In genomic region chr22:30969532-30970355, GRCh38 we compare ENCODE assay signal across 8 cellular contexts. TPM values are rescaled to one million over a fixed set of nuclear protein-coding genes. Genes with fewer than 3 reads are reported as not detected.
DNase-seq lines count a peak whose midpoint lies in the region; ATAC-seq and TF ChIP-seq lines count a peak whose summit lies in the region.

No MANE protein-coding gene starts in this region.

- POLR2A ChIA-PET in activated CD8-positive, alpha-beta T cell treated with anti-CD3 and anti-CD28 coated beads for 36 hours (lab: Charles Lee) = interaction anchor here (0.6 to 4.5 kb wide), 11 partner anchors 9 to 377 kb away, joined by 3 to 52 read pairs (median 3); partner anchors contain the start of genes PATZ1, RNF185 and SMTN

- H3K9me2 ChIP-seq in Loucy (replicated peaks; ENCODE audit: low read depth, low read length) = no peaks in the 10 kb centered on the region

- peaks cover 44% of the 10 kb centered on the region for H4K20me1 ChIP-seq in Loucy (ENCODE audit: insufficient read depth, low read length, poor library complexity, severe bottlenecking)

- H3K27me3 ChIP-seq in Loucy (ENCODE audit: insufficient read depth, low read length, poor library complexity, severe bottlenecking) = no peaks in the 10 kb centered on the region
- no peaks in the 10 kb centered on the region for H3K27me3 ChIP-seq in esophagus muscularis mucosa

- H3K27ac ChIP-seq in esophagus muscularis mucosa (replicated peaks in 1 of 4) = peak overlapping the region; percentile 95 to 98 (median 98)

- 8% methylated on average over 16 of the region's 49 CpGs for WGBS in esophagus muscularis mucosa

- H3F3A ChIP-seq in Loucy (ENCODE audit: low read depth) = no peaks in the 10 kb centered on the region

- peaks cover 30% of the 10 kb centered on the region for H3K36me3 ChIP-seq in Loucy (ENCODE audit: insufficient read depth, low read length)
- peaks cover 25 to 42% (median 31%) of the 10 kb centered on the region in 4 donors for H3K36me3 ChIP-seq in esophagus muscularis mucosa

- H3K9me3 ChIP-seq in Loucy (ENCODE audit: insufficient read depth, low read depth, low read length) (peaks cover 3% of the 10 kb centered on the region; the same call in 1 of the 2 replicates), esophagus muscularis mucosa (peaks cover 0 to 35% (median 22%) of the 10 kb centered on the region in 4 donors)

- peak; percentile 40 for DNase-seq in activated CD8-positive, alpha-beta T cell treated with anti-CD3 and anti-CD28 coated beads for 36 hours
- DNase-seq in esophagus muscularis mucosa (ENCODE audit: extremely low spot score) (no peak), ureter (ENCODE audit: low spot score) (peak; percentile 52), cortex of kidney (lab: John Stamatoyannopoulos, UW) (no peak)

- peak; percentile 26; the same call in 1 of the 2 replicates for TF ChIP-seq CTCF in Loucy (conservative IDR thresholded peaks at IDR 0.05; ENCODE audit: low read length)
- TF ChIP-seq CTCF in activated CD8-positive, alpha-beta T cell treated with anti-CD3 and anti-CD28 coated beads for 36 hours (IDR thresholded peaks at IDR 0.05) = no peak
- peak in 1 of 3 experiments; percentile 21 for TF ChIP-seq CTCF in esophagus muscularis mucosa (IDR thresholded peaks at IDR 0.05)
- TF ChIP-seq CTCF in nephron (IDR thresholded peaks at IDR 0.05; ENCODE audit: unreplicated experiment in 3 of 3) = no peak

- peak overlapping the region; percentile 86 for H3K4me3 Mint-ChIP-seq in activated CD8-positive, alpha-beta T cell treated with anti-CD3 and anti-CD28 coated beads for 36 hours
- peak overlapping the region; percentile 91 to 98 (median 94) for H3K4me3 Mint-ChIP-seq in nephron

- no peaks in the 10 kb centered on the region for H3K27me3 Mint-ChIP-seq in activated CD8-positive, alpha-beta T cell treated with anti-CD3 and anti-CD28 coated beads for 36 hours
- no peaks in the 10 kb centered on the region for H3K27me3 Mint-ChIP-seq in nephron (ENCODE audit: low read depth)

- peaks cover 58% of the 10 kb centered on the region for H3K9me3 Mint-ChIP-seq in activated CD8-positive, alpha-beta T cell treated with anti-CD3 and anti-CD28 coated beads for 36 hours
- peaks cover 76% of the 10 kb centered on the region for H3K9me3 Mint-ChIP-seq in nephron

- peaks cover 34% of the 10 kb centered on the region for H3K4me1 ChIP-seq in Loucy (ENCODE audit: insufficient read depth, low read length, poor library complexity, severe bottlenecking)
- H3K4me1 ChIP-seq in esophagus muscularis mucosa = peaks cover 18 to 50% (median 29%) of the 10 kb centered on the region in 4 donors

- CTCF ChIA-PET in activated CD8-positive, alpha-beta T cell treated with anti-CD3 and anti-CD28 coated beads for 36 hours (lab: Charles Lee) = interaction anchor here (0.8 to 3.5 kb wide), 8 partner anchors 8 to 335 kb away, joined by 3 to 38 read pairs (median 5); partner anchors contain the start of gene SELENOM

- H2AFZ ChIP-seq in Loucy (ENCODE audit: low read length) = peak overlapping the region; percentile 76; the same call in 1 of the 2 replicates

- peak; percentile 35 for ATAC-seq in GM21825 (IDR thresholded peaks at IDR 0.05; ENCODE audit: unreplicated experiment)
- peak; percentile 10 for ATAC-seq in activated CD8-positive, alpha-beta T cell treated with anti-CD3 and anti-CD28 coated beads for 36 hours

- no peak for TF ChIP-seq EP300 in esophagus muscularis mucosa (IDR thresholded peaks at IDR 0.05)

- H3K4me3 ChIP-seq in GM08714 (ENCODE audit: low read length) (peak overlapping the region; percentile 100), Loucy (ENCODE audit: low read length, poor library complexity, severe bottlenecking) (peak overlapping the region; percentile 98), esophagus muscularis mucosa (peak overlapping the region; percentile 86 to 92 (median 92))

- intact Hi-C loops in activated CD8-positive, alpha-beta T cell treated with anti-CD3 and anti-CD28 coated beads for 36 hours (cut with micrococcal nuclease) = no loop called here
- intact Hi-C loops in esophagus muscularis mucosa (cut with DNase I) = loop anchor here (2.0 to 5.0 kb wide), 2 partner anchors 68 to 113 kb away; no protein-coding TSS in a partner anchor

- TF ChIP-seq POLR2A in esophagus muscularis mucosa (IDR thresholded peaks at IDR 0.05; ENCODE audit: low read depth) = no peak

- H3K9ac ChIP-seq in Loucy (ENCODE audit: low read depth, low read length, poor library complexity, severe bottlenecking) = peak overlapping the region; percentile 80

- H3K36me3 Mint-ChIP-seq in activated CD8-positive, alpha-beta T cell treated with anti-CD3 and anti-CD28 coated beads for 36 hours (ENCODE audit: low read depth) = peaks cover 90% of the 10 kb centered on the region
- H3K36me3 Mint-ChIP-seq in nephron (ENCODE audit: low read depth) = peaks cover 97% of the 10 kb centered on the region

- peaks cover 85% of the 10 kb centered on the region for H3K79me2 ChIP-seq in Loucy (ENCODE audit: insufficient read depth, low read length)

- H3K27ac Mint-ChIP-seq in activated CD8-positive, alpha-beta T cell treated with anti-CD3 and anti-CD28 coated beads for 36 hours = peak overlapping the region; percentile 97
- peak overlapping the region; percentile 84 to 99 (median 95) for H3K27ac Mint-ChIP-seq in nephron

- peaks cover 51% of the 10 kb centered on the region for H3K4me1 Mint-ChIP-seq in activated CD8-positive, alpha-beta T cell treated with anti-CD3 and anti-CD28 coated beads for 36 hours (ENCODE audit: low read depth)
- H3K4me1 Mint-ChIP-seq in nephron = peaks cover 22% of the 10 kb centered on the region

- H3K4me2 ChIP-seq in Loucy (ENCODE audit: low read depth, low read length, poor library complexity, severe bottlenecking) = peak overlapping the region; percentile 96

RNA-seq across cellular contexts. Expression of gene TUG1, which starts 0.7 kb away (rescaled TPM):
- 10 to 100 TPM; 45.2 to 45.7 TPM for total RNA-seq in activated CD8-positive, alpha-beta T cell treated with anti-CD3 and anti-CD28 coated beads for 36 hours
- total RNA-seq in esophagus muscularis mucosa = 10 to 100 TPM; 53.0 to 78.5 (median 64.1) TPM
- total RNA-seq in ureter = 119 TPM

RNA-seq across cellular contexts. Expression of gene MORC2, which starts 1.2 kb away (rescaled TPM):
- total RNA-seq in activated CD8-positive, alpha-beta T cell treated with anti-CD3 and anti-CD28 coated beads for 36 hours = 10 to 100 TPM; 20.8 to 23.0 TPM
- total RNA-seq in esophagus muscularis mucosa (10 to 100 TPM; 19.5 to 28.8 (median 23.8) TPM), ureter (31.2 TPM)

Comparison
In these comparisons a context has a peak if more than half of its experiments do, and no peak if none do; other contexts are left out.
1. DNase-seq: peak in activated CD8-positive, alpha-beta T cell treated with anti-CD3 and anti-CD28 coated beads for 36 hours (single experiment) and ureter (single experiment); none in esophagus muscularis mucosa (single experiment) and cortex of kidney (single experiment).
2. Peak in every context shown above with its lines, with median percentiles within 50 percentile points of each other: H3K4me3 ChIP-seq.